ENCODE assay signal across 1 cellular context in the genomic region with DNA sequence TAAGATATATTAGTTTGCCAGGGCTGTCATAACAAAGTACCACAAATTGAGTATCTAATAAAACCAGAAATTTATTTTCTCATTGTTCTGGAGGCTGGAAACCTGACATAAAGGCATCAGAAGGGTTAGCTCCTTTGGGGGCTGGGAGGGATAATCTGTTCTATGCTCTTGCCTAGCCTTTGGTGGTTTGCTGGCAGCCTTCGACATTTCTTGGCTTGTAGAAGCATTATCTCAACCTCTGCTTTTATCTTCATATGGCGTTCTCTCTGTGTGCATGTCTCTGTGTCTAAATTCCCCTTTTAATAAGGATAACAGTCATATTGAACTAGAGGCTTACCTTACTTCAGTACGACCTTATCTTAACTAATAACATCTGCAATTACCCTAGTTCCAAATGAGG.
TF ChIP-seq lines count a peak whose summit lies in the region.

No MANE protein-coding gene starts in this region.

TF ChIP-seq in HepG2, 621 proteins besides CTCF, POLR2A, EP300 and RAD21:
- TF ChIP-seq TOPORS (CRISPR knock-in tag; IDR thresholded peaks at IDR 0.05) = no peak
- no peak for TF ChIP-seq THAP8 (CRISPR knock-in tag; IDR thresholded peaks at IDR 0.05; ENCODE audit: borderline replicate concordance)
- TF ChIP-seq ZSCAN22 (CRISPR knock-in tag; IDR thresholded peaks at IDR 0.05) = no peak
- no peak for TF ChIP-seq ZNF44 (CRISPR knock-in tag; IDR thresholded peaks at IDR 0.05)
- TF ChIP-seq ZNF382 (CRISPR knock-in tag; IDR thresholded peaks at IDR 0.05; ENCODE audit: borderline replicate concordance) = no peak
- no peak for TF ChIP-seq NFIB (CRISPR knock-in tag; IDR thresholded peaks at IDR 0.05; ENCODE audit: borderline replicate concordance)
- no peak for TF ChIP-seq MAF1 (CRISPR knock-in tag; IDR thresholded peaks at IDR 0.05; ENCODE audit: borderline replicate concordance)
- TF ChIP-seq HDAC6 (IDR thresholded peaks at IDR 0.05; ENCODE audit: low read depth, low read length) = no peak
- no peak for TF ChIP-seq ZNF562 (CRISPR knock-in tag; IDR thresholded peaks at IDR 0.05; ENCODE audit: borderline replicate concordance)
- no peak for TF ChIP-seq ZNF598 (CRISPR knock-in tag; IDR thresholded peaks at IDR 0.05; ENCODE audit: borderline replicate concordance)
- no peak for TF ChIP-seq CEBPZ (IDR thresholded peaks at IDR 0.05; ENCODE audit: low read length)
- no peak for TF ChIP-seq STAT5B (CRISPR knock-in tag; IDR thresholded peaks at IDR 0.05)
- TF ChIP-seq ZNF430 (CRISPR knock-in tag; IDR thresholded peaks at IDR 0.05) = no peak
- TF ChIP-seq SALL2 (CRISPR knock-in tag; IDR thresholded peaks at IDR 0.05) = no peak
- no peak for TF ChIP-seq NKX3-1 (CRISPR knock-in tag; IDR thresholded peaks at IDR 0.05)
- no peak for TF ChIP-seq NR3C1 (CRISPR knock-in tag; IDR thresholded peaks at IDR 0.05)
- no peak for TF ChIP-seq SRSF9 (IDR thresholded peaks at IDR 0.05; ENCODE audit: borderline replicate concordance, insufficient read depth, low read depth, low read length, poor library complexity, severe bottlenecking)
